Comparison of ENCODE assay signal across 21 cellular contexts in genomic region chr2:222835142-222835822, GRCh38. TPM values are rescaled to one million over a fixed set of nuclear protein-coding genes. Genes with fewer than 3 reads are reported as not detected.
DNase-seq lines count a peak whose midpoint lies in the region; ATAC-seq, FAIRE-seq and TF ChIP-seq lines count a peak whose summit lies in the region.
"Had no signal": no experiment of that assay in that cellular context is flagged by ENCODE, and none has a peak within 500 bp of the region (broad histone marks: within the 10 kb centered on the region; RNA-seq: fewer than 3 reads in every experiment).

No MANE protein-coding gene starts in this region.

- H3K9me1 ChIP-seq in K562 (ENCODE audit: control insufficient read depth, insufficient read depth, low read length) = no peaks in the 10 kb centered on the region

- TF ChIP-seq RAD21 in K562 (CRISPR knock-in tag; conservative IDR thresholded peaks at IDR 0.05 in 1 of 2, IDR thresholded peaks at IDR 0.05 in 1 of 2) = no peak

- CTCF ChIA-PET in K562 (lab: Yijun Ruan, JAX; ENCODE audit: low intra/inter-chr PET ratio) = no interaction called here
- CTCF ChIA-PET in CD8-positive, alpha-beta T cell (lab: Charles Lee) = no interaction called here

- no peak overlapping the region for H3K9ac ChIP-seq in K562 (ENCODE audit: insufficient read depth in 1 of 2, low read depth in 2 of 2, low read length in 2 of 2)

- no peak overlapping the region for H3K4me3 Mint-ChIP-seq in CD8-positive, alpha-beta T cell
- H3K4me3 Mint-ChIP-seq: activated naive CD8-positive, alpha-beta T cell had no signal

- H3K36me3 Mint-ChIP-seq in CD8-positive, alpha-beta T cell = no peaks in the 10 kb centered on the region
- H3K36me3 Mint-ChIP-seq: activated naive CD8-positive, alpha-beta T cell had no signal

- no peak for TF ChIP-seq CTCF in K562 (IDR thresholded peaks at IDR 0.05 in 2 of 3, conservative IDR thresholded peaks at IDR 0.05 in 1 of 3; ENCODE audit: insufficient read depth in 2 of 3, low read depth in 1 of 3, low read length in 3 of 3)
- TF ChIP-seq CTCF in pancreas (IDR thresholded peaks at IDR 0.05) = no peak
- no peak for TF ChIP-seq CTCF in CD8-positive, alpha-beta T cell (IDR thresholded peaks at IDR 0.05)

- H3K4me1 Mint-ChIP-seq in CD8-positive, alpha-beta T cell (ENCODE audit: low read depth) = peaks cover 3% of the 10 kb centered on the region

- H3K27ac ChIP-seq in K562 (ENCODE audit: extremely low read depth, low read depth, low read length) = no peak overlapping the region
- no peak overlapping the region for H3K27ac ChIP-seq in pancreas
- H3K27ac ChIP-seq in CD8-positive, alpha-beta T cell (ENCODE audit: low read depth, low read length) = no peak overlapping the region
- H3K27ac ChIP-seq: SK-N-MC, upper lobe of right lung had no signal

- peak overlapping the region; percentile 73 for H2AFZ ChIP-seq in K562 (ENCODE audit: low read depth, low read length)

- no peaks in the 10 kb centered on the region for H3K9me3 Mint-ChIP-seq in CD8-positive, alpha-beta T cell

- no peaks in the 10 kb centered on the region for H3K79me2 ChIP-seq in K562 (ENCODE audit: control insufficient read depth, insufficient read depth, low read length)

- H3K4me1 ChIP-seq in K562 (replicated peaks in 1 of 2; ENCODE audit: control insufficient read depth in 2 of 2, insufficient read depth in 2 of 2, low read length in 2 of 2) = peaks cover 5 to 20% of the 10 kb centered on the region in 2 experiments; a peak in 3 of 5 replicates
- peaks cover 0 to 3% (median 0%) of the 10 kb centered on the region in 3 donors for H3K4me1 ChIP-seq in pancreas
- no peaks in the 10 kb centered on the region for H3K4me1 ChIP-seq in CD8-positive, alpha-beta T cell (ENCODE audit: insufficient read depth, low read length)
- H3K4me1 ChIP-seq: upper lobe of right lung had no signal

- ATAC-seq in K562 (peak; percentile 22; the same call in 2 of the 3 replicates), pancreas (peak in 3 of 4 donors; percentile 53 to 69 (median 65)), GM19324 (IDR thresholded peaks at IDR 0.05; ENCODE audit: low FRiP score, unreplicated experiment) (no peak)
- no peak for ATAC-seq in CD8-positive, alpha-beta T cell
- ATAC-seq: left ventricle myocardium superior, upper lobe of right lung had no signal

- intact Hi-C loops in K562 (cut with micrococcal nuclease) = no loop called here
- intact Hi-C loops in pancreas (cut with DNase I) = no loop called here
- intact Hi-C loops in CD8-positive, alpha-beta T cell (cut with DNase I, micrococcal nuclease) = no loop called here

- TF ChIP-seq EP300 in K562 (IDR thresholded peaks at IDR 0.05; ENCODE audit: low read length) = no peak

- DNase-seq in NCI-H1092 treated with DMSO at 0.1 percent for 48 hours (lab: John Stamatoyannopoulos, UW) = peak; percentile 16
- no peak for DNase-seq in NCI-H1092 (lab: John Stamatoyannopoulos, UW)
- DNase-seq in NCI-H2029 treated with DMSO at 0.1 percent for 48 hours (lab: John Stamatoyannopoulos, UW) = peak; percentile 29
- no peak for DNase-seq in K562 (ENCODE audit: extremely low read depth in 1 of 4, low spot score in 3 of 4)
- DNase-seq in pancreas = no peak
- no peak for DNase-seq in effector CD4-positive, alpha-beta T cell
- no peak for DNase-seq in CD8-positive, alpha-beta T cell
- DNase-seq: activated CD4-positive, alpha-beta T cell treated with anti-CD3 and anti-CD28 coated beads, Interleukin-2, amount 50 U/mL, for 1 hour; effector CD8-positive, alpha-beta T cell; GDM1; KG1; left ventricle myocardium superior; NCI-H187; stimulated activated CD4-positive, alpha-beta T cell treated with anti-CD3 and anti-CD28 coated beads, Interleukin-12 subunit alpha, Interleukin-12 subunit beta, amount 100 ng/mL, for 4 hours; stimulated activated naive CD4-positive, alpha-beta T cell; T1000; upper lobe of right lung had no signal

- H3K36me3 ChIP-seq in K562 (ENCODE audit: control insufficient read depth, insufficient read depth, low read length) (no peaks in the 10 kb centered on the region), pancreas (no peaks in the 10 kb centered on the region)
- no peaks in the 10 kb centered on the region for H3K36me3 ChIP-seq in CD8-positive, alpha-beta T cell (ENCODE audit: insufficient read depth, low read length)
- H3K36me3 ChIP-seq: upper lobe of right lung had no signal

- BruUV-seq in K562 (replicated peaks; lab: Mats Ljungman, UMichigan) = no TSS peak

- POLR2A ChIA-PET in K562 (lab: Yijun Ruan, JAX) = interaction anchor here (0.6 to 0.8 kb wide), 2 partner anchors 9 to 96 kb away, joined by 3 to 4 read pairs; no protein-coding TSS in a partner anchor
- POLR2A ChIA-PET in CD8-positive, alpha-beta T cell (lab: Charles Lee) = no interaction called here

- H3K27me3 ChIP-seq in K562 (ENCODE audit: control insufficient read depth in 2 of 2, insufficient read depth in 2 of 2, low read length in 2 of 2) (no peaks in the 10 kb centered on the region), pancreas (no peaks in the 10 kb centered on the region)
- H3K27me3 ChIP-seq in CD8-positive, alpha-beta T cell (ENCODE audit: insufficient read depth, low read length) = no peaks in the 10 kb centered on the region
- H3K27me3 ChIP-seq: upper lobe of right lung had no signal

- TF ChIP-seq POLR2A in K562 (conservative IDR thresholded peaks at IDR 0.05) = no peak

- H3K9me3 ChIP-seq in K562 (replicated peaks; ENCODE audit: control insufficient read depth, insufficient read depth, low read depth, low read length) = no peaks in the 10 kb centered on the region
- no peaks in the 10 kb centered on the region for H3K9me3 ChIP-seq in pancreas
- H3K9me3 ChIP-seq in CD8-positive, alpha-beta T cell (ENCODE audit: low read length) = no peaks in the 10 kb centered on the region
- H3K9me3 ChIP-seq: upper lobe of right lung had no signal

- H3K27ac Mint-ChIP-seq in CD8-positive, alpha-beta T cell = no peak overlapping the region
- H3K27ac Mint-ChIP-seq: activated naive CD8-positive, alpha-beta T cell; progenitor cell of endocrine pancreas had no signal

- in situ Hi-C loops in K562 (cut with MboI) = no loop called here

- H3K4me2 ChIP-seq in K562 (ENCODE audit: insufficient read depth, low read length) = no peak overlapping the region; the same call in 1 of the 2 replicates

- no peaks in the 10 kb centered on the region for H4K20me1 ChIP-seq in K562 (replicated peaks; ENCODE audit: control insufficient read depth, insufficient read depth, low read length)

- peaks cover 6% of the 10 kb centered on the region for H3K27me3 Mint-ChIP-seq in CD8-positive, alpha-beta T cell (ENCODE audit: low read depth)

- WGBS in K562 (ENCODE audit: insufficient coverage, low coverage, missing lambda C conversion rate) = 9% methylated on average over 6 of the region's 8 CpGs
- WGBS in pancreas, 2 donors = 57 to 63% methylated on average over 8 of the region's 8 CpGs

- peak; percentile 70 for FAIRE-seq in K562 (lab: Jason Lieb, UNC)
- no peak for FAIRE-seq in pancreas (lab: Jason Lieb, UNC)

- no peak overlapping the region for H3K4me3 ChIP-seq in K562
- no peak overlapping the region for H3K4me3 ChIP-seq in pancreas
- no peak overlapping the region for H3K4me3 ChIP-seq in CD8-positive, alpha-beta T cell (ENCODE audit: low read depth, low read length)
- H3K4me3 ChIP-seq: SK-N-MC, upper lobe of right lung had no signal

TF ChIP-seq in K562, 482 proteins besides CTCF, POLR2A, EP300 and RAD21 (continues in another document):
- 0 out of 2 replicates have a peak, but pooled peaks have one; percentile 16 for TF ChIP-seq CEBPB (tag; IDR thresholded peaks at IDR 0.05)
- TF ChIP-seq MITF (IDR thresholded peaks at IDR 0.05) = peak; percentile 28; the same call in 1 of the 2 replicates
- TF ChIP-seq KDM5B (IDR thresholded peaks at IDR 0.05; ENCODE audit: insufficient replicate concordance, low read depth, low read length) = no peak
- peak; percentile 66 for TF ChIP-seq USF2 (CRISPR knock-in tag; IDR thresholded peaks at IDR 0.05)
- no peak for TF ChIP-seq MCM7 (IDR thresholded peaks at IDR 0.05)

RNA-seq across cellular contexts. Expression of gene ACSL3, which starts 25.6 kb away (rescaled TPM):
- 104 and 200 TPM in 2 replicates for total RNA-seq in K562 (2011; cell fraction: chromatin; rRNA removed; ENCODE audit: low replicate concordance)
- 86.9 and 118 TPM in 2 replicates for total RNA-seq in K562 (2011; cell fraction: nucleolus; rRNA removed)
- 148 and 153 TPM in 2 replicates for total RNA-seq in K562 (2011; cell fraction: nucleoplasm; rRNA removed)
- total RNA-seq in K562 (2014; rRNA removed) (88.2 and 99.7 TPM in 2 replicates), K562 (2014; rRNA removed; fragmentation: Illumina TruSeq; extraction: Trizol) (123 and 145 TPM in 2 replicates), K562 (2015; rRNA removed; fragmentation: Illumina TruSeq; extraction: Trizol) (102 and 108 TPM in 2 replicates), K562 (2021) (78.7 and 85.2 TPM in 2 replicates), pancreas (10 to 100 TPM; 14.0 to 32.0 (median 16.6) TPM)
- polyA plus RNA-seq in K562 (2011; rRNA removed) (96.7 and 115 TPM in 2 replicates), K562 (2014; fragmentation: Illumina TruSeq; extraction: Trizol) (69.4 and 78.8 TPM in 2 replicates), K562 (2014; fragmentation: Nextera tagmentation; extraction: Ambion mirVana) (10 to 100 TPM; 21.3 to 28.0 TPM), K562 (2014; rRNA removed) (66.0 and 75.5 TPM in 2 replicates), pancreas (10 to 100 TPM in 1 of 2 donors, 1 to 10 TPM in 1; 4.7 to 14.9 TPM)
- polyA plus RNA-seq in K562 (2011; cell fraction: cytosol; rRNA removed) = 44.3 and 75.1 TPM in 2 replicates
- polyA plus RNA-seq in K562 (2011; cell fraction: nucleus; rRNA removed) = 31.8 and 43.0 TPM in 2 replicates
- 72.6 and 74.2 TPM in 2 replicates for polyA plus RNA-seq in K562 (2012)
- 184 and 219 TPM in 2 replicates for polyA minus RNA-seq in K562 (2011; rRNA and poly(A)+ RNA removed)
- polyA minus RNA-seq in K562 (2011; cell fraction: cytosol; rRNA and poly(A)+ RNA removed) = 52.7 and 79.6 TPM in 2 replicates
- polyA minus RNA-seq in K562 (2011; cell fraction: nucleus; rRNA and poly(A)+ RNA removed) = 44.4 and 83.9 TPM in 2 replicates
- 10 to 100 TPM; 89.5 to 97.6 TPM for total RNA-seq in CD8-positive, alpha-beta T cell

Comparison
In these comparisons a context has a peak if more than half of its experiments do, and no peak if none do; other contexts are left out.
1. DNase-seq: peak in NCI-H1092 treated with DMSO at 0.1 percent for 48 hours (single experiment) and NCI-H2029 treated with DMSO at 0.1 percent for 48 hours (single experiment); none in NCI-H1092 (single experiment), K562 (0 of 4), pancreas (0 of 6), effector CD4-positive, alpha-beta T cell (single experiment) and CD8-positive, alpha-beta T cell (0 of 7).
2. ATAC-seq: peak in K562 (single experiment) and pancreas (3 of 4); none in GM19324 (single experiment) and CD8-positive, alpha-beta T cell (single experiment).